Comparison of ENCODE assay signal across 8 cellular contexts in genomic region chr12:3752096-3752709, GRCh38. TPM values are rescaled to one million over a fixed set of nuclear protein-coding genes. Genes with fewer than 3 reads are reported as not detected.
DNase-seq lines count a peak whose midpoint lies in the region; ATAC-seq and TF ChIP-seq lines count a peak whose summit lies in the region.

No MANE protein-coding gene starts in this region.

- TF ChIP-seq CTCF in chondrocyte (IDR thresholded peaks at IDR 0.05), result no peak

- H3K9me3 ChIP-seq in SJCRH30 (replicated peaks), result no peaks in the 10 kb centered on the region

- H3K27ac ChIP-seq in SJCRH30, result peak overlapping the region; percentile 93

- no peaks in the 10 kb centered on the region for H3K27me3 Mint-ChIP-seq in activated naive CD8-positive, alpha-beta T cell
- peaks cover 9% of the 10 kb centered on the region for H3K27me3 Mint-ChIP-seq in chondrocyte (ENCODE audit: low read depth)

- no peaks in the 10 kb centered on the region for H3K9me3 Mint-ChIP-seq in activated naive CD8-positive, alpha-beta T cell (ENCODE audit: low read depth)
- no peaks in the 10 kb centered on the region for H3K9me3 Mint-ChIP-seq in chondrocyte (ENCODE audit: low read depth)

- DNase-seq in Right ventricle myocardium inferior (ENCODE audit: missing footprints), result peak; percentile 81
- no peak for DNase-seq in cardiac septum (ENCODE audit: low spot score)
- DNase-seq in SJCRH30, result peak; percentile 34 to 53
- peak; percentile 95 for DNase-seq in kidney tubule cell (ENCODE audit: low spot score)
- DNase-seq in stimulated activated CD4-positive, alpha-beta T cell treated with anti-CD3 and anti-CD28 coated beads, Interleukin-4, amount 100 ng/mL, for 24 hours, result peak; percentile 71
- DNase-seq in chondrocyte (ENCODE audit: low spot score), result no peak

- peaks cover 60% of the 10 kb centered on the region for H3K4me1 Mint-ChIP-seq in activated naive CD8-positive, alpha-beta T cell (ENCODE audit: low read depth)
- H3K4me1 Mint-ChIP-seq in chondrocyte (ENCODE audit: low read depth), result peaks cover 10% of the 10 kb centered on the region

- H3K4me3 Mint-ChIP-seq in activated naive CD8-positive, alpha-beta T cell, result peak overlapping the region; percentile 98
- no peak overlapping the region for H3K4me3 Mint-ChIP-seq in chondrocyte (ENCODE audit: unreplicated experiment)

- H3K27me3 ChIP-seq in SJCRH30, result no peaks in the 10 kb centered on the region

- H3K36me3 ChIP-seq in SJCRH30, result no peaks in the 10 kb centered on the region

- H3K4me3 ChIP-seq in SJCRH30, result peak overlapping the region; percentile 64

- H3K27ac Mint-ChIP-seq in activated naive CD8-positive, alpha-beta T cell, result peak overlapping the region; percentile 98
- H3K27ac Mint-ChIP-seq in chondrocyte (ENCODE audit: unreplicated experiment), result no peak overlapping the region

- ATAC-seq in Right ventricle myocardium inferior (peak; percentile 78), HG03097 (IDR thresholded peaks at IDR 0.05; ENCODE audit: low FRiP score, unreplicated experiment) (peak; percentile 48)

- H3K36me3 Mint-ChIP-seq in activated naive CD8-positive, alpha-beta T cell, result peaks cover 13% of the 10 kb centered on the region
- no peaks in the 10 kb centered on the region for H3K36me3 Mint-ChIP-seq in chondrocyte (ENCODE audit: low read depth)

- H3K4me1 ChIP-seq in SJCRH30, result peaks cover 25% of the 10 kb centered on the region

- intact Hi-C loops in Right ventricle myocardium inferior (cut with DNase I) (no loop called here), cardiac septum (cut with DNase I) (no loop called here)

RNA-seq across cellular contexts. Expression of gene CRACR2A, which starts 0.7 kb away (rescaled TPM):
- total RNA-seq in Right ventricle myocardium inferior (4.5 TPM), cardiac septum (2.3 TPM), chondrocyte (0.48 to 0.82 TPM (median 0.82 TPM) in 3 replicates)
- total RNA-seq in SJCRH30 (2014; rRNA removed; shearing (Covaris generic)), result 14.3 and 16.1 TPM in 2 replicates

Comparison
In these comparisons a context has a peak if more than half of its experiments do, and no peak if none do; other contexts are left out.
1. DNase-seq: peak in Right ventricle myocardium inferior (single experiment), SJCRH30 (2 of 2), kidney tubule cell (single experiment) and stimulated activated CD4-positive, alpha-beta T cell treated with anti-CD3 and anti-CD28 coated beads, Interleukin-4, amount 100 ng/mL, for 24 hours (single experiment); none in cardiac septum (single experiment) and chondrocyte (single experiment).